ENCODE assay signal across 9 cellular contexts in the genomic region with DNA sequence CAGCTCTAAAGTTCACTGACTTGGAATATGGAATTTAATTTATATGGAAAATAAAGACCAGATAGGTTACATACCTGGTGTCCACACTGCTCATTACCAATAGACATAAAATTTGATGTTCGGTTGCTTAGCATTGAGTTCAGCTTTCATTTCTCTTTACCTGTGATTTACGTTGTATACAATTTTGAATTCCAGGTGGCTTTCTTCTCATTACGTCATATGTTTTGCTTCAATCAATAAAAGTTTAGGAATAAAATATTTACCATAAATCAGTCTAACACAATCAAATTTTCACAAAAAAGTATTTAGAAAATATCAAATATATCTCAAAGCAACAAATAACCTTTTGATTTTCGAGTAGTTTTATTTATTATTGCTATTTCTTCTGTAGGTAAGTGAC. TPM values are rescaled to one million over a fixed set of nuclear protein-coding genes. Genes with fewer than 3 reads are reported as not detected.
"Had no signal": no experiment of that assay in that cellular context is flagged by ENCODE, and none has a peak within 500 bp of the region (broad histone marks: within the 10 kb centered on the region; RNA-seq: fewer than 3 reads in every experiment).

No MANE protein-coding gene starts in this region.

- FAIRE-seq: G401.6, GM12878, GM12891, GM12892, GM18507, GM19239 had no signal

- H3K4me3 ChIP-seq: GM12878 had no signal

- ATAC-seq: GM12878 had no signal

- DNase-seq: GDM1, GF-D8 had no signal

RNA-seq across cellular contexts. Expression of a gene that starts 40.8 kb away (rescaled TPM):
- total RNA-seq: G401 had no signal
